8 cellular contexts compared by ENCODE assay signal in genomic region chr9:89405832-89406231, GRCh38.
DNase-seq lines count a peak whose midpoint lies in the region; ATAC-seq, FAIRE-seq and TF ChIP-seq lines count a peak whose summit lies in the region.

No MANE protein-coding gene starts in this region.

- H3K36me3 ChIP-seq in endothelial cell of umbilical vein (ENCODE audit: control insufficient read depth in 2 of 2, extremely low read depth in 1 of 2, insufficient read depth in 2 of 2, low read length in 2 of 2) (no peaks in the 10 kb centered on the region), brain microvascular endothelial cell (replicated peaks) (no peaks in the 10 kb centered on the region)

- CTCF ChIA-PET in endothelial cell of umbilical vein (lab: Charles Lee): interaction anchor here (1.1 to 3.0 kb wide), 4 partner anchors 30 to 143 kb away, joined by 3 to 14 read pairs (median 3); partner anchors contain the start of gene SECISBP2

- H3K4me3 Mint-ChIP-seq in stimulated activated naive CD8-positive, alpha-beta T cell treated with anti-CD3 and anti-CD28 coated beads, Interleukin-15, Interleukin-2, amounts not matched to agents 100 ng/mL and 50 ng/mL, for 24 hours: peak overlapping the region; percentile 43

- peaks cover 2% of the 10 kb centered on the region for H3K4me1 ChIP-seq in endothelial cell of umbilical vein (ENCODE audit: control insufficient read depth, extremely low read depth, insufficient read depth, low read length)

- peaks cover 4% of the 10 kb centered on the region for H3K9me3 Mint-ChIP-seq in stimulated activated naive CD8-positive, alpha-beta T cell treated with anti-CD3 and anti-CD28 coated beads, Interleukin-15, Interleukin-2, amounts not matched to agents 100 ng/mL and 50 ng/mL, for 24 hours

- intact Hi-C loops in endothelial cell of umbilical vein (cut with micrococcal nuclease): no loop called here

- no peak overlapping the region for H3K9ac ChIP-seq in endothelial cell of umbilical vein (replicated peaks; ENCODE audit: extremely low read depth, insufficient read depth, low read length)

- H4K20me1 ChIP-seq in endothelial cell of umbilical vein (replicated peaks; ENCODE audit: control insufficient read depth, extremely low read depth, insufficient read depth, low read length): no peaks in the 10 kb centered on the region

- peaks cover 89% of the 10 kb centered on the region for H3K36me3 Mint-ChIP-seq in stimulated activated naive CD8-positive, alpha-beta T cell treated with anti-CD3 and anti-CD28 coated beads, Interleukin-15, Interleukin-2, amounts not matched to agents 100 ng/mL and 50 ng/mL, for 24 hours (ENCODE audit: low read depth)

- H3K4me3 ChIP-seq in endothelial cell of umbilical vein (replicated peaks in 1 of 3; ENCODE audit: insufficient read depth in 1 of 3, low read depth in 1 of 3, low read length in 3 of 3): no peak overlapping the region
- no peak overlapping the region for H3K4me3 ChIP-seq in brain microvascular endothelial cell (ENCODE audit: low read depth, low read length)

- no peaks in the 10 kb centered on the region for H3K9me1 ChIP-seq in endothelial cell of umbilical vein (replicated peaks; ENCODE audit: control insufficient read depth, extremely low read depth, insufficient read depth, low read length)

- H3K27ac ChIP-seq in endothelial cell of umbilical vein (ENCODE audit: insufficient read depth, low read depth, low read length) (no peak overlapping the region), brain microvascular endothelial cell (no peak overlapping the region)

- no peak for TF ChIP-seq POLR2A in endothelial cell of umbilical vein (IDR thresholded peaks at IDR 0.05; ENCODE audit: low read depth, low read length)

- H3K27me3 Mint-ChIP-seq in stimulated activated naive CD8-positive, alpha-beta T cell treated with anti-CD3 and anti-CD28 coated beads, Interleukin-15, Interleukin-2, amounts not matched to agents 100 ng/mL and 50 ng/mL, for 24 hours: no peaks in the 10 kb centered on the region

- H3K4me1 Mint-ChIP-seq in stimulated activated naive CD8-positive, alpha-beta T cell treated with anti-CD3 and anti-CD28 coated beads, Interleukin-15, Interleukin-2, amounts not matched to agents 100 ng/mL and 50 ng/mL, for 24 hours (ENCODE audit: low read depth): peaks cover 87% of the 10 kb centered on the region

- H3K9me3 ChIP-seq in endothelial cell of umbilical vein (replicated peaks; ENCODE audit: control insufficient read depth, insufficient read depth, low read length): no peaks in the 10 kb centered on the region

- no peaks in the 10 kb centered on the region for H3K79me2 ChIP-seq in endothelial cell of umbilical vein (ENCODE audit: control insufficient read depth, insufficient read depth, low read length)

- FAIRE-seq in endothelial cell of umbilical vein (lab: Jason Lieb, UNC) (peak; percentile 18), frontal cortex (lab: Jason Lieb, UNC) (no peak)

- TF ChIP-seq CTCF in endothelial cell of umbilical vein (IDR thresholded peaks at IDR 0.05; ENCODE audit: extremely low read depth in 1 of 2, insufficient read depth in 1 of 2, low read depth in 1 of 2, low read length in 2 of 2) (no peak), brain microvascular endothelial cell (IDR thresholded peaks at IDR 0.05; ENCODE audit: low read depth, low read length, missing control alignments) (no peak)

- H2AFZ ChIP-seq in endothelial cell of umbilical vein (ENCODE audit: low read depth, low read length): no peak overlapping the region

- in situ Hi-C loops in brain microvascular endothelial cell (cut with HindIII; ENCODE audit: low pct_ligation_motif_present, low sequenced_read_pairs): no loop called here

- POLR2A ChIA-PET in endothelial cell of umbilical vein (lab: Charles Lee): no interaction called here

- ATAC-seq in stimulated activated naive CD8-positive, alpha-beta T cell treated with anti-CD3 and anti-CD28 coated beads, Interleukin-15, Interleukin-2, amounts not matched to agents 100 U/mL and 50 U/mL, for 24 hours: no peak
- peak; percentile 56 for ATAC-seq in HG03159 (IDR thresholded peaks at IDR 0.05; ENCODE audit: unreplicated experiment)

- dilution Hi-C loops in endothelial cell of umbilical vein (cut with MboI; ENCODE audit: extremely low pct_ligation_motif_present, low sequenced_read_pairs): no loop called here

- H3K27me3 ChIP-seq in endothelial cell of umbilical vein (ENCODE audit: control insufficient read depth in 2 of 2, insufficient read depth in 2 of 2, low read length in 2 of 2) (no peaks in the 10 kb centered on the region), brain microvascular endothelial cell (replicated peaks) (no peaks in the 10 kb centered on the region)

- DNase-seq in stimulated activated naive CD8-positive, alpha-beta T cell treated with anti-CD3 and anti-CD28 coated beads, Interleukin-15, Interleukin-2, amounts not matched to agents 100 U/mL and 50 U/mL, for 24 hours: no peak
- DNase-seq in endothelial cell of umbilical vein (ENCODE audit: low read depth, low spot score): peak; percentile 30
- no peak for DNase-seq in brain microvascular endothelial cell
- no peak for DNase-seq in ecto neural progenitor cell (ENCODE audit: low spot score)
- DNase-seq in DMS153 (lab: John Stamatoyannopoulos, UW): no peak
- no peak for DNase-seq in frontal cortex (ENCODE audit: low spot score in 2 of 2)

- no TSS peak for BruUV-seq in endothelial cell of umbilical vein (replicated peaks; lab: Mats Ljungman, UMichigan)

- peak overlapping the region; percentile 86 for H3K27ac Mint-ChIP-seq in stimulated activated naive CD8-positive, alpha-beta T cell treated with anti-CD3 and anti-CD28 coated beads, Interleukin-15, Interleukin-2, amounts not matched to agents 100 ng/mL and 50 ng/mL, for 24 hours

- no peak overlapping the region for H3K4me2 ChIP-seq in endothelial cell of umbilical vein (ENCODE audit: insufficient read depth, low read length)

TF ChIP-seq in endothelial cell of umbilical vein, 7 proteins besides CTCF, POLR2A, EP300 and RAD21:
- TF ChIP-seq POLR2AphosphoS5 (IDR thresholded peaks at IDR 0.05; ENCODE audit: insufficient read depth, low read depth, low read length) (no peak), FOS (IDR thresholded peaks at IDR 0.05; ENCODE audit: borderline replicate concordance, insufficient read depth, low read length) (no peak), JUN (IDR thresholded peaks at IDR 0.05; ENCODE audit: borderline replicate concordance, insufficient read depth, insufficient read length, low read depth) (no peak), EZH2 (IDR thresholded peaks at IDR 0.05; ENCODE audit: borderline replicate concordance, low read depth, low read length, severe bottlenecking) (no peak), MYC (IDR thresholded peaks at IDR 0.05; ENCODE audit: low read depth, low read length) (no peak), GATA2 (IDR thresholded peaks at IDR 0.05; ENCODE audit: insufficient read depth, insufficient read length, low read depth, low read length) (no peak)
